Comparison of ENCODE assay signal across 21 cellular contexts in genomic region chr3:147652682-147653081, GRCh38.
DNase-seq lines count a peak whose midpoint lies in the region; ATAC-seq and TF ChIP-seq lines count a peak whose summit lies in the region.
"Had no signal": no experiment of that assay in that cellular context is flagged by ENCODE, and none has a peak within 500 bp of the region (broad histone marks: within the 10 kb centered on the region; RNA-seq: fewer than 3 reads in every experiment).

No MANE protein-coding gene starts in this region.

- CTCF ChIA-PET in SK-N-SH (lab: Yijun Ruan, JAX) (no interaction called here), PC-3 (lab: Charles Lee) (no interaction called here)

- no peaks in the 10 kb centered on the region for H3K79me2 ChIP-seq in SK-N-SH (ENCODE audit: insufficient read depth)
- H3K79me2 ChIP-seq in PC-3 (ENCODE audit: low read length): no peaks in the 10 kb centered on the region

- H3K27me3 ChIP-seq in SK-N-SH (ENCODE audit: insufficient read depth): no peaks in the 10 kb centered on the region
- no peaks in the 10 kb centered on the region for H3K27me3 ChIP-seq in PC-3 (ENCODE audit: low read length)
- H3K27me3 ChIP-seq in skeletal muscle tissue (ENCODE audit: control insufficient read depth in 3 of 3, insufficient read depth in 3 of 3, low read length in 3 of 3): no peaks in the 10 kb centered on the region
- H3K27me3 ChIP-seq: BLaER1 treated with 17β-estradiol and CSF1 and Interleukin-3, amounts not matched to agents 10 nM and 100 nM; MG63; SJCRH30 had no signal

- ATAC-seq in SK-N-SH treated with all-trans-retinoic acid at 6 μM for 48 hours (peak; percentile 44; the same call in 2 of the 3 replicates), PC-3 (no peak), GM18858 (IDR thresholded peaks at IDR 0.05; ENCODE audit: unreplicated experiment) (no peak), GM18502 (IDR thresholded peaks at IDR 0.05; ENCODE audit: poor library complexity, unreplicated experiment) (no peak)

- no peak for TF ChIP-seq RAD21 in SK-N-SH (IDR thresholded peaks at IDR 0.05; ENCODE audit: low read length)

- POLR2A ChIA-PET in SK-N-SH (lab: Yijun Ruan, JAX): no interaction called here
- POLR2A ChIA-PET in PC-3 (lab: Charles Lee; ENCODE audit: unreplicated experiment): no interaction called here

- DNase-seq in SK-N-SH: no peak
- peak; percentile 27 for DNase-seq in PC-3
- DNase-seq in fibroblast of the aortic adventitia (ENCODE audit: low read depth): peak; percentile 45
- no peak for DNase-seq in COR-L47 (lab: John Stamatoyannopoulos, UW)
- DNase-seq: DMS153, MG63, NCI-H1105, NCI-H187 treated with DMSO at 0.1 percent for 48 hours, NCI-H2171, NCI-H510A, SJCRH30 had no signal

- no peak overlapping the region for H2AFZ ChIP-seq in SK-N-SH (ENCODE audit: low read depth)
- no peak overlapping the region for H2AFZ ChIP-seq in PC-3 (ENCODE audit: low read length)
- H2AFZ ChIP-seq: GM23338 had no signal

- H3K4me2 ChIP-seq in SK-N-SH: no peak overlapping the region
- no peak overlapping the region for H3K4me2 ChIP-seq in PC-3 (ENCODE audit: low read length)
- H3K4me2 ChIP-seq: BLaER1 treated with 17β-estradiol and CSF1 and Interleukin-3, amounts not matched to agents 10 nM and 100 nM; GM23338; KMS-11 had no signal

- no peak overlapping the region for H3K4me3 ChIP-seq in SK-N-SH (ENCODE audit: low read depth in 2 of 2, low read length in 1 of 2)
- no peak overlapping the region for H3K4me3 ChIP-seq in PC-3 (ENCODE audit: low read length)
- H3K4me3 ChIP-seq in fibroblast of the aortic adventitia (ENCODE audit: low read depth, low read length): no peak overlapping the region
- no peak overlapping the region for H3K4me3 ChIP-seq in skeletal muscle tissue (ENCODE audit: low read length in 3 of 3)
- H3K4me3 ChIP-seq: BLaER1 treated with 17β-estradiol and CSF1 and Interleukin-3, amounts not matched to agents 10 nM and 100 nM; GM12878; GM23338; MG63; SJCRH30 had no signal

- H3K4me1 ChIP-seq in SK-N-SH (ENCODE audit: control insufficient read depth in 1 of 2, insufficient read depth in 2 of 2, low read depth in 1 of 2, low read length in 1 of 2) (peaks cover 0 to 3% of the 10 kb centered on the region in 2 experiments; a peak in 1 of 4 replicates), PC-3 (ENCODE audit: insufficient read depth, low read length) (no peaks in the 10 kb centered on the region), skeletal muscle tissue (ENCODE audit: control insufficient read depth in 3 of 3, insufficient read depth in 3 of 3, low read length in 3 of 3) (peaks cover 2 to 13% (median 6%) of the 10 kb centered on the region in 3 donors)
- H3K4me1 ChIP-seq: BLaER1 treated with 17β-estradiol and CSF1 and Interleukin-3, amounts not matched to agents 10 nM and 100 nM had no signal

- H3K9me2 ChIP-seq in SK-N-SH (no peaks in the 10 kb centered on the region), PC-3 (replicated peaks; ENCODE audit: low read length) (no peaks in the 10 kb centered on the region)

- no peak overlapping the region for H3K9ac ChIP-seq in SK-N-SH
- no peak overlapping the region for H3K9ac ChIP-seq in PC-3 (ENCODE audit: low read length)
- H3K9ac ChIP-seq in skeletal muscle tissue (ENCODE audit: low read depth in 1 of 3, low read length in 3 of 3): no peak overlapping the region
- H3K9ac ChIP-seq: BLaER1 treated with 17β-estradiol and CSF1 and Interleukin-3, amounts not matched to agents 10 nM and 100 nM; KMS-11 had no signal

- no TSS peak for BruUV-seq in PC-3 (replicated peaks; lab: Mats Ljungman, UMichigan)

- 76% methylated on average over 2 of the region's 2 CpGs for WGBS in SK-N-SH (ENCODE audit: low lambda C conversion rate)

- no peaks in the 10 kb centered on the region for H3K9me3 ChIP-seq in SK-N-SH
- H3K9me3 ChIP-seq in PC-3 (ENCODE audit: low read length): no peaks in the 10 kb centered on the region
- H3K9me3 ChIP-seq in skeletal muscle tissue (ENCODE audit: control insufficient read depth in 3 of 3, low read length in 3 of 3): no peaks in the 10 kb centered on the region
- H3K9me3 ChIP-seq: BLaER1 treated with 17β-estradiol and CSF1 and Interleukin-3, amounts not matched to agents 10 nM and 100 nM; MG63; SJCRH30 had no signal

- TF ChIP-seq EP300 in SK-N-SH (IDR thresholded peaks at IDR 0.05; ENCODE audit: borderline replicate concordance in 1 of 2, low read depth in 1 of 2, low read length in 1 of 2): no peak

- H3K36me3 ChIP-seq in SK-N-SH (replicated peaks in 1 of 2; ENCODE audit: control insufficient read depth in 1 of 2, insufficient read depth in 2 of 2, low read length in 1 of 2) (no peaks in the 10 kb centered on the region), PC-3 (ENCODE audit: low read depth, low read length) (no peaks in the 10 kb centered on the region), skeletal muscle tissue (ENCODE audit: control insufficient read depth in 3 of 3, insufficient read depth in 3 of 3, low read length in 3 of 3) (no peaks in the 10 kb centered on the region)
- H3K36me3 ChIP-seq: BLaER1 treated with 17β-estradiol and CSF1 and Interleukin-3, amounts not matched to agents 10 nM and 100 nM; MG63; SJCRH30 had no signal

- H3K27ac ChIP-seq in SK-N-SH (ENCODE audit: low read depth in 2 of 2, low read length in 1 of 2): no peak overlapping the region
- H3K27ac ChIP-seq in PC-3 (ENCODE audit: low read length): no peak overlapping the region
- H3K27ac ChIP-seq in skeletal muscle tissue (ENCODE audit: low read depth, low read length): peak overlapping the region; percentile 72
- H3K27ac ChIP-seq: 22Rv1; BLaER1 treated with 17β-estradiol and CSF1 and Interleukin-3, amounts not matched to agents 10 nM and 100 nM; KMS-11; RWPE1; SJCRH30 had no signal

- no peaks in the 10 kb centered on the region for H3F3A ChIP-seq in SK-N-SH (replicated peaks; ENCODE audit: insufficient read depth)
- H3F3A ChIP-seq in PC-3 (ENCODE audit: low read length, unreplicated experiment): no peaks in the 10 kb centered on the region

- TF ChIP-seq CTCF in SK-N-SH (IDR thresholded peaks at IDR 0.05) (no peak), PC-3 (conservative IDR thresholded peaks at IDR 0.05; ENCODE audit: low read depth, low read length) (no peak), fibroblast of the aortic adventitia (IDR thresholded peaks at IDR 0.05; ENCODE audit: insufficient read depth, low read length) (no peak)

- intact Hi-C loops in PC-3 (cut with micrococcal nuclease): no loop called here

- H4K20me1 ChIP-seq in SK-N-SH (ENCODE audit: insufficient read depth): no peaks in the 10 kb centered on the region
- no peaks in the 10 kb centered on the region for H4K20me1 ChIP-seq in PC-3 (ENCODE audit: low read length)
- H4K20me1 ChIP-seq: BLaER1 treated with 17β-estradiol and CSF1 and Interleukin-3, amounts not matched to agents 10 nM and 100 nM had no signal

TF ChIP-seq in SK-N-SH treated with all-trans-retinoic acid at 6 μM for 48 hours, 23 proteins besides CTCF, POLR2A, EP300 and RAD21 (continues in another document):
- TF ChIP-seq BACH2 (CRISPR knock-in tag; IDR thresholded peaks at IDR 0.05; ENCODE audit: borderline replicate concordance): no peak
- TF ChIP-seq, protein P1, sequence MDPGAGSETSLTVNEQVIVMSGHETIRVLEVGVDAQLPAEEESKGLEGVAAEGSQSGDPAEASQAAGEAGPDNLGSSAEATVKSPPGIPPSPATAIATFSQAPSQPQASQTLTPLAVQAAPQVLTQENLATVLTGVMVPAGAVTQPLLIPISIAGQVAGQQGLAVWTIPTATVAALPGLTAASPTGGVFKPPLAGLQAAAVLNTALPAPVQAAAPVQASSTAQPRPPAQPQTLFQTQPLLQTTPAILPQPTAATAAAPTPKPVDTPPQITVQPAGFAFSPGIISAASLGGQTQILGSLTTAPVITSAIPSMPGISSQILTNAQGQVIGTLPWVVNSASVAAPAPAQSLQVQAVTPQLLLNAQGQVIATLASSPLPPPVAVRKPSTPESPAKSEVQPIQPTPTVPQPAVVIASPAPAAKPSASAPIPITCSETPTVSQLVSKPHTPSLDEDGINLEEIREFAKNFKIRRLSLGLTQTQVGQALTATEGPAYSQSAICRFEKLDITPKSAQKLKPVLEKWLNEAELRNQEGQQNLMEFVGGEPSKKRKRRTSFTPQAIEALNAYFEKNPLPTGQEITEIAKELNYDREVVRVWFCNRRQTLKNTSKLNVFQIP (CRISPR knock-in tag; IDR thresholded peaks at IDR 0.05; ENCODE audit: borderline replicate concordance, low read depth): no peak
- TF ChIP-seq ESRRG (CRISPR knock-in tag; IDR thresholded peaks at IDR 0.05): no peak

TF ChIP-seq in SK-N-SH, 30 proteins besides CTCF, POLR2A, EP300 and RAD21:
- TF ChIP-seq RCOR1 (IDR thresholded peaks at IDR 0.05; ENCODE audit: low read length) (no peak), FOXM1 (IDR thresholded peaks at IDR 0.05; ENCODE audit: low read depth) (no peak), EZH2phosphoT487 (IDR thresholded peaks at IDR 0.05; ENCODE audit: borderline replicate concordance, low read depth) (no peak)
- TF ChIP-seq, protein P2, sequence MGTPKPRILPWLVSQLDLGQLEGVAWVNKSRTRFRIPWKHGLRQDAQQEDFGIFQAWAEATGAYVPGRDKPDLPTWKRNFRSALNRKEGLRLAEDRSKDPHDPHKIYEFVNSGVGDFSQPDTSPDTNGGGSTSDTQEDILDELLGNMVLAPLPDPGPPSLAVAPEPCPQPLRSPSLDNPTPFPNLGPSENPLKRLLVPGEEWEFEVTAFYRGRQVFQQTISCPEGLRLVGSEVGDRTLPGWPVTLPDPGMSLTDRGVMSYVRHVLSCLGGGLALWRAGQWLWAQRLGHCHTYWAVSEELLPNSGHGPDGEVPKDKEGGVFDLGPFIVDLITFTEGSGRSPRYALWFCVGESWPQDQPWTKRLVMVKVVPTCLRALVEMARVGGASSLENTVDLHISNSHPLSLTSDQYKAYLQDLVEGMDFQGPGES (IDR thresholded peaks at IDR 0.05; ENCODE audit: low read depth, low read length): no peak

Comparison
In these comparisons a context has a peak if more than half of its experiments do, and no peak if none do; other contexts are left out.
1. DNase-seq: peak in PC-3 (single experiment) and fibroblast of the aortic adventitia (single experiment); none in SK-N-SH (single experiment) and COR-L47 (single experiment).